Comparison of ENCODE assay signal across 17 cellular contexts in the genomic region with DNA sequence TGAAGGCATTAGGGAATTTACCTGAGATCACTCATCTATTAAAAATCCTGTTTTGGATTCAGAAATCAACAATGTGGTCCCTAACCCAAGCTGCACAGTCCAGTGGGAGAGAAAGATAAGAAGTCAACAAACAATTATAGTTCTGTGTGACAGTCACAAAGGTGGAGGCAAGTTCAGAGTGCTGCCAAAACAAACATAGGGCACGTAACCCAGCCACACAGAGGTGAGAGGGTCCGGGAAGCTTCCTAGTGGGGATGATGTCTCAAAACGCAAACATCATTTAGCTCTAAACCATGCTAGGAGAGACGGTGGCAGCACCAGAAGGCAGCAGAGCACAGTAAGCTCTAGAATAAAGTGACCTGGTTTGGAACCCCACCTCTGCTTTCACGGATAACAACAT.
DNase-seq lines count a peak whose midpoint lies in the region; ATAC-seq, FAIRE-seq and TF ChIP-seq lines count a peak whose summit lies in the region.
"Had no signal": no experiment of that assay in that cellular context is flagged by ENCODE, and none has a peak within 500 bp of the region (broad histone marks: within the 10 kb centered on the region; RNA-seq: fewer than 3 reads in every experiment).

No MANE protein-coding gene starts in this region.

- H3K36me3 ChIP-seq in heart right ventricle (no peaks in the 10 kb centered on the region), adrenal gland (replicated peaks in 1 of 2) (no peaks in the 10 kb centered on the region), right lobe of liver (no peaks in the 10 kb centered on the region), tibial artery (no peaks in the 10 kb centered on the region)
- H3K36me3 ChIP-seq: BE2C, Peyer's patch, SJCRH30 had no signal

- WGBS in heart right ventricle, 2 donors = 78% methylated on average over 5 of the region's 5 CpGs
- WGBS in adrenal gland, 4 donors = 76 to 91% (median 78%) methylated on average over 5 of the region's 5 CpGs
- 37% methylated on average over 5 of the region's 5 CpGs for WGBS in right lobe of liver (ENCODE audit: insufficient coverage, low coverage, low lambda C conversion rate, missing lambda C conversion rate)

- H3K27me3 ChIP-seq in heart right ventricle (no peaks in the 10 kb centered on the region), adrenal gland (no peaks in the 10 kb centered on the region), right lobe of liver (no peaks in the 10 kb centered on the region), tibial artery (no peaks in the 10 kb centered on the region)
- H3K27me3 ChIP-seq: BE2C, Peyer's patch, SJCRH30 had no signal

- TF ChIP-seq POLR2A in adrenal gland (IDR thresholded peaks at IDR 0.05) (no peak), right lobe of liver (IDR thresholded peaks at IDR 0.05) (no peak)

- intact Hi-C loops in heart right ventricle (cut with DNase I) (loop anchor here in 1 of 10 donors (5.0 kb wide), 1 partner anchor 76 kb away; no protein-coding TSS in a partner anchor), Right ventricle myocardium inferior (cut with DNase I) (loop anchor here (2.0 to 5.0 kb wide), 2 partner anchors 36 to 61 kb away; no protein-coding TSS in a partner anchor), adrenal gland (cut with DNase I) (no loop called here), right lobe of liver (cut with DNase I) (no loop called here), tibial artery (cut with DNase I; ENCODE audit: low total_unique reads) (no loop called here)

- H3K4me1 ChIP-seq in heart right ventricle (peaks cover 25 to 82% (median 57%) of the 10 kb centered on the region in 9 donors), adrenal gland (replicated peaks in 1 of 2) (peaks cover 50 to 64% of the 10 kb centered on the region in 2 donors), right lobe of liver (peaks cover 0 to 40% (median 6%) of the 10 kb centered on the region in 4 donors), tibial artery (peaks cover 0 to 83% (median 57%) of the 10 kb centered on the region in 4 donors)

- no peak for FAIRE-seq in HTR-8/SVneo (lab: Jason Lieb, UNC)
- FAIRE-seq: GM12892 had no signal

- TF ChIP-seq CTCF in heart right ventricle (IDR thresholded peaks at IDR 0.05) (no peak), adrenal gland (IDR thresholded peaks at IDR 0.05) (no peak), right lobe of liver (IDR thresholded peaks at IDR 0.05) (no peak), tibial artery (IDR thresholded peaks at IDR 0.05) (no peak)

- no peak overlapping the region for H3K4me3 ChIP-seq in heart right ventricle
- no peak overlapping the region for H3K4me3 ChIP-seq in adrenal gland
- H3K4me3 ChIP-seq in right lobe of liver = no peak overlapping the region
- no peak overlapping the region for H3K4me3 ChIP-seq in tibial artery
- H3K4me3 ChIP-seq: Peyer's patch, SJCRH30 had no signal

- no peak for ATAC-seq in heart right ventricle
- ATAC-seq in Right ventricle myocardium inferior = no peak
- ATAC-seq in right lobe of liver = peak; percentile 73 to 86 (median 81)
- ATAC-seq in GM18870 (IDR thresholded peaks at IDR 0.05; ENCODE audit: unreplicated experiment) = no peak
- ATAC-seq: HCT116 had no signal

- H3K27ac ChIP-seq in heart right ventricle = peak overlapping the region in 6 of 10 donors; percentile 68 to 84 (median 82)
- H3K27ac ChIP-seq in adrenal gland = peak overlapping the region in 4 of 5 donors; percentile 9 to 76 (median 36)
- peak overlapping the region in 1 of 3 donors; percentile 46 for H3K27ac ChIP-seq in right lobe of liver
- H3K27ac ChIP-seq in tibial artery = peak overlapping the region; percentile 70 to 71
- H3K27ac ChIP-seq: SJCRH30 had no signal

- H3K9me3 ChIP-seq in heart right ventricle = no peaks in the 10 kb centered on the region
- no peaks in the 10 kb centered on the region for H3K9me3 ChIP-seq in adrenal gland (replicated peaks in 1 of 3)
- no peaks in the 10 kb centered on the region for H3K9me3 ChIP-seq in right lobe of liver
- no peaks in the 10 kb centered on the region for H3K9me3 ChIP-seq in tibial artery
- H3K9me3 ChIP-seq: BE2C, Peyer's patch, SJCRH30 had no signal

- no peak for DNase-seq in heart right ventricle
- no peak for DNase-seq in Right ventricle myocardium inferior (ENCODE audit: missing footprints)
- DNase-seq in adrenal gland = no peak
- peak in 1 of 3 donors; percentile 27 for DNase-seq in right lobe of liver
- DNase-seq in tibial artery = no peak
- no peak for DNase-seq in HTR-8/SVneo (ENCODE audit: insufficient read length, low spot score)
- DNase-seq: BE2C; CD4-positive, alpha-beta memory T cell; DMS79 treated with DMSO at 0.1 percent for 48 hours; NCI-H1436 treated with DMSO at 0.1 percent for 48 hours; NCI-H2107; NCI-H446; Peyer's patch; SJCRH30 had no signal

Comparison
In these comparisons a context has a peak if more than half of its experiments do, and no peak if none do; other contexts are left out.
1. ATAC-seq: peak in right lobe of liver (4 of 4); none in heart right ventricle (0 of 8), Right ventricle myocardium inferior (single experiment) and GM18870 (single experiment).